ENCODE assay signal across 1 cellular context in genomic region chr6:26225848-26226590, GRCh38.
TF ChIP-seq lines count a peak whose summit lies in the region.

No MANE protein-coding gene starts in this region.

TF ChIP-seq in H1, 55 proteins besides CTCF, POLR2A, EP300 and RAD21:
- no peak for TF ChIP-seq SAP30 (IDR thresholded peaks at IDR 0.05; ENCODE audit: insufficient read depth, insufficient replicate concordance, low read length)
- TF ChIP-seq JUN (IDR thresholded peaks at IDR 0.05; ENCODE audit: low read depth, low read length) = no peak
- TF ChIP-seq TAF7 (optimal IDR thresholded peaks at IDR 0.05; ENCODE audit: borderline replicate concordance, low read depth, low read length) = peak; percentile 97
- TF ChIP-seq MAFK (IDR thresholded peaks at IDR 0.05; ENCODE audit: low read depth, low read length) = 0 out of 2 replicates have a peak, but pooled peaks have one; percentile 3
- no peak for TF ChIP-seq SIN3A (conservative IDR thresholded peaks at IDR 0.05 in 1 of 2, IDR thresholded peaks at IDR 0.05 in 1 of 2; ENCODE audit: low read depth in 1 of 2, low read length in 2 of 2)
- TF ChIP-seq TBP (IDR thresholded peaks at IDR 0.05; ENCODE audit: low read depth, low read length) = peak; percentile 32
- TF ChIP-seq GTF2F1 (IDR thresholded peaks at IDR 0.05; ENCODE audit: borderline replicate concordance, low read depth, low read length) = 0 out of 2 replicates have a peak, but pooled peaks have one; percentile 35
- no peak for TF ChIP-seq HDAC6 (IDR thresholded peaks at IDR 0.05; ENCODE audit: low read depth, low read length)
- 0 out of 2 replicates have a peak, but pooled peaks have one; percentile 25 for TF ChIP-seq EGR1 (IDR thresholded peaks at IDR 0.05; ENCODE audit: borderline replicate concordance, low read depth, low read length)
- no peak for TF ChIP-seq CHD7 (IDR thresholded peaks at IDR 0.05; ENCODE audit: insufficient replicate concordance, low read length)
- no peak for TF ChIP-seq CBX5 (IDR thresholded peaks at IDR 0.05; ENCODE audit: low read depth, low read length)
- TF ChIP-seq KDM4A (IDR thresholded peaks at IDR 0.05; ENCODE audit: low read depth, low read length, severe bottlenecking) = no peak
- TF ChIP-seq PHF8 (conservative IDR thresholded peaks at IDR 0.05; ENCODE audit: low read depth, low read length) = no peak
- no peak for TF ChIP-seq RBBP5 (IDR thresholded peaks at IDR 0.05; ENCODE audit: borderline replicate concordance, low read depth, low read length)
- TF ChIP-seq, protein P1, sequence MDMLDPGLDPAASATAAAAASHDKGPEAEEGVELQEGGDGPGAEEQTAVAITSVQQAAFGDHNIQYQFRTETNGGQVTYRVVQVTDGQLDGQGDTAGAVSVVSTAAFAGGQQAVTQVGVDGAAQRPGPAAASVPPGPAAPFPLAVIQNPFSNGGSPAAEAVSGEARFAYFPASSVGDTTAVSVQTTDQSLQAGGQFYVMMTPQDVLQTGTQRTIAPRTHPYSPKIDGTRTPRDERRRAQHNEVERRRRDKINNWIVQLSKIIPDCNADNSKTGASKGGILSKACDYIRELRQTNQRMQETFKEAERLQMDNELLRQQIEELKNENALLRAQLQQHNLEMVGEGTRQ (IDR thresholded peaks at IDR 0.05; ENCODE audit: low read length) = no peak
- TF ChIP-seq, protein P2, sequence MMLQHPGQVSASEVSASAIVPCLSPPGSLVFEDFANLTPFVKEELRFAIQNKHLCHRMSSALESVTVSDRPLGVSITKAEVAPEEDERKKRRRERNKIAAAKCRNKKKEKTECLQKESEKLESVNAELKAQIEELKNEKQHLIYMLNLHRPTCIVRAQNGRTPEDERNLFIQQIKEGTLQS (IDR thresholded peaks at IDR 0.05; ENCODE audit: insufficient read depth, low read depth, low read length) = no peak
- peak; percentile 56 for TF ChIP-seq TAF1 (IDR thresholded peaks at IDR 0.05; ENCODE audit: low read depth, low read length)
- no peak for TF ChIP-seq FOSL1 (IDR thresholded peaks at IDR 0.05; ENCODE audit: insufficient read depth, low read depth, low read length)
- no peak for TF ChIP-seq JUND (IDR thresholded peaks at IDR 0.05; ENCODE audit: low read length)
- no peak for TF ChIP-seq ZNF274 (IDR thresholded peaks at IDR 0.05; ENCODE audit: borderline replicate concordance, extremely low read depth, low read length)
- TF ChIP-seq SIX5 (IDR thresholded peaks at IDR 0.05; ENCODE audit: low read depth, low read length) = no peak
- no peak for TF ChIP-seq RNF2 (IDR thresholded peaks at IDR 0.05; ENCODE audit: borderline replicate concordance, low read depth, low read length, missing control alignments, poor library complexity, severe bottlenecking)
- TF ChIP-seq EZH2 (IDR thresholded peaks at IDR 0.05; ENCODE audit: low read depth, low read length, severe bottlenecking) = no peak
- TF ChIP-seq RXRA (IDR thresholded peaks at IDR 0.05; ENCODE audit: insufficient read depth, low read depth, low read length) = no peak
- TF ChIP-seq BACH1 (IDR thresholded peaks at IDR 0.05; ENCODE audit: low read length) = no peak
- TF ChIP-seq CREB1 (IDR thresholded peaks at IDR 0.05) = 0 out of 2 replicates have a peak, but pooled peaks have one; percentile 38
- TF ChIP-seq POLR2AphosphoS5 (IDR thresholded peaks at IDR 0.05; ENCODE audit: low read depth, low read length) = peak; percentile 96
- TF ChIP-seq CHD2 (IDR thresholded peaks at IDR 0.05; ENCODE audit: low read length) = no peak
- TF ChIP-seq TEAD4 (IDR thresholded peaks at IDR 0.05; ENCODE audit: low read depth, low read length) = no peak
- no peak for TF ChIP-seq SP2 (IDR thresholded peaks at IDR 0.05; ENCODE audit: low read length)
- TF ChIP-seq SRF (IDR thresholded peaks at IDR 0.05; ENCODE audit: low read depth, low read length) = no peak
- TF ChIP-seq SP4 (IDR thresholded peaks at IDR 0.05; ENCODE audit: low read length) = no peak
- TF ChIP-seq SIRT6 (IDR thresholded peaks at IDR 0.05; ENCODE audit: low read length) = no peak
- TF ChIP-seq CBX8 (IDR thresholded peaks at IDR 0.05; ENCODE audit: borderline replicate concordance, low read depth, low read length) = no peak
- no peak for TF ChIP-seq TCF12 (IDR thresholded peaks at IDR 0.05; ENCODE audit: low read depth, low read length)
- TF ChIP-seq HDAC2 (IDR thresholded peaks at IDR 0.05; ENCODE audit: borderline replicate concordance in 1 of 2, low read depth in 2 of 2, low read length in 2 of 2) = 0 out of 4 replicates have a peak, but pooled peaks of 1 of the 2 experiments have one; percentile 4
- TF ChIP-seq, protein P3, sequence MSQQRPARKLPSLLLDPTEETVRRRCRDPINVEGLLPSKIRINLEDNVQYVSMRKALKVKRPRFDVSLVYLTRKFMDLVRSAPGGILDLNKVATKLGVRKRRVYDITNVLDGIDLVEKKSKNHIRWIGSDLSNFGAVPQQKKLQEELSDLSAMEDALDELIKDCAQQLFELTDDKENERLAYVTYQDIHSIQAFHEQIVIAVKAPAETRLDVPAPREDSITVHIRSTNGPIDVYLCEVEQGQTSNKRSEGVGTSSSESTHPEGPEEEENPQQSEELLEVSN (IDR thresholded peaks at IDR 0.05) = no peak
- TF ChIP-seq CHD1 (IDR thresholded peaks at IDR 0.05; ENCODE audit: low read depth, low read length) = peak; percentile 78; the same call in 1 of the 2 replicates
- peak; percentile 18; the same call in 1 of the 2 replicates for TF ChIP-seq NRF1 (IDR thresholded peaks at IDR 0.05; ENCODE audit: low read depth, low read length)
- TF ChIP-seq YY1 (IDR thresholded peaks at IDR 0.05; ENCODE audit: low read depth, low read length) = 0 out of 2 replicates have a peak, but pooled peaks have one; percentile 5
